1 cellular context compared by ENCODE assay signal in genomic region chr1:117605811-117606607, GRCh38.
TF ChIP-seq lines count a peak whose summit lies in the region.

TSS of gene TENT5C (plus strand) at chr1:117606048. CDS start at chr1:117622869, 16,821 bp downstream.

TF ChIP-seq in K562, 482 proteins besides CTCF, POLR2A, EP300 and RAD21 (continued from another document and continues in another):
- TF ChIP-seq MNT (conservative IDR thresholded peaks at IDR 0.05) (peak; percentile 60 to 66), U2AF2 (optimal IDR thresholded peaks at IDR 0.05; ENCODE audit: low read depth, low read length) (no peak), ILK (tag; IDR thresholded peaks at IDR 0.05; ENCODE audit: borderline replicate concordance, low read depth) (no peak), TAF7 (tag; IDR thresholded peaks at IDR 0.05) (peak; percentile 90), E2F8 (IDR thresholded peaks at IDR 0.05; ENCODE audit: low read depth, partially characterized antibody) (no peak), ZNF143 (CRISPR knock-in tag; IDR thresholded peaks at IDR 0.05) (no peak), ESRRA (IDR thresholded peaks at IDR 0.05; ENCODE audit: borderline replicate concordance, low read depth) (no peak; the same call in 1 of the 2 replicates), KLF13 (tag; IDR thresholded peaks at IDR 0.05; ENCODE audit: borderline replicate concordance, low read depth) (peak; percentile 97), BRD9 (IDR thresholded peaks at IDR 0.05; ENCODE audit: low read depth, partially characterized antibody) (no peak), ZNF511 (CRISPR knock-in tag; IDR thresholded peaks at IDR 0.05) (0 out of 2 replicates have a peak, but pooled peaks have one; percentile 76), ZNF398 (CRISPR knock-in tag; IDR thresholded peaks at IDR 0.05) (no peak), MECOM (CRISPR knock-in tag; IDR thresholded peaks at IDR 0.05) (no peak), TFE3 (CRISPR knock-in tag; IDR thresholded peaks at IDR 0.05) (no peak), E2F1 (CRISPR knock-in tag; IDR thresholded peaks at IDR 0.05) (peak; percentile 88), MAFK (IDR thresholded peaks at IDR 0.05; ENCODE audit: low read length) (no peak), CCNT2 (IDR thresholded peaks at IDR 0.05; ENCODE audit: borderline replicate concordance, extremely low read depth, insufficient read length, low read depth, low read length) (peak; percentile 87), RCOR1 (IDR thresholded peaks at IDR 0.05; ENCODE audit: borderline replicate concordance in 1 of 2, low read depth in 2 of 2, low read length in 2 of 2) (0 out of 4 replicates have a peak, but pooled peaks of 1 of the 2 experiments have one; percentile 35), TARDBP (IDR thresholded peaks at IDR 0.05) (peak; percentile 46; the same call in 1 of the 2 replicates), IFI16 (CRISPR knock-in tag; IDR thresholded peaks at IDR 0.05) (no peak), TRIM24 (IDR thresholded peaks at IDR 0.05) (no peak), SMC3 (conservative IDR thresholded peaks at IDR 0.05; ENCODE audit: insufficient read depth, low read depth, low read length) (0 out of 2 replicates have a peak, but pooled peaks have one; percentile 2), POLR2AphosphoS5 (IDR thresholded peaks at IDR 0.05; ENCODE audit: control insufficient read depth, insufficient read depth, low read depth, low read length) (peak; percentile 84; the same call in 1 of the 2 replicates), SMARCE1 (IDR thresholded peaks at IDR 0.05) (no peak), MIER1 (IDR thresholded peaks at IDR 0.05; ENCODE audit: low read depth) (no peak), PHB (CRISPR knock-in tag; IDR thresholded peaks at IDR 0.05) (no peak; the same call in none of the 2 replicates), GTF2E2 (tag; IDR thresholded peaks at IDR 0.05) (no peak; the same call in 1 of the 2 replicates), SREBF1 (IDR thresholded peaks at IDR 0.05; ENCODE audit: borderline replicate concordance, low read depth, low read length) (no peak), CHD1 (IDR thresholded peaks at IDR 0.05; ENCODE audit: low read length) (peak; percentile 78), TRIM25 (IDR thresholded peaks at IDR 0.05; ENCODE audit: borderline replicate concordance) (no peak), MGA (IDR thresholded peaks at IDR 0.05) (no peak), HMG20B (CRISPR knock-in tag; IDR thresholded peaks at IDR 0.05) (no peak), EGR1 (conservative IDR thresholded peaks at IDR 0.05) (peak; percentile 87), KLF10 (CRISPR knock-in tag; IDR thresholded peaks at IDR 0.05) (no peak), ZNF384 (IDR thresholded peaks at IDR 0.05; ENCODE audit: low read depth, low read length) (no peak)
